In genomic region chr2:179049546-179050311, GRCh38 we compare ENCODE assay signal across 8 cellular contexts. TPM values are rescaled to one million over a fixed set of nuclear protein-coding genes. Genes with fewer than 3 reads are reported as not detected.
DNase-seq lines count a peak whose midpoint lies in the region; ATAC-seq and TF ChIP-seq lines count a peak whose summit lies in the region.

A gene with protein sequence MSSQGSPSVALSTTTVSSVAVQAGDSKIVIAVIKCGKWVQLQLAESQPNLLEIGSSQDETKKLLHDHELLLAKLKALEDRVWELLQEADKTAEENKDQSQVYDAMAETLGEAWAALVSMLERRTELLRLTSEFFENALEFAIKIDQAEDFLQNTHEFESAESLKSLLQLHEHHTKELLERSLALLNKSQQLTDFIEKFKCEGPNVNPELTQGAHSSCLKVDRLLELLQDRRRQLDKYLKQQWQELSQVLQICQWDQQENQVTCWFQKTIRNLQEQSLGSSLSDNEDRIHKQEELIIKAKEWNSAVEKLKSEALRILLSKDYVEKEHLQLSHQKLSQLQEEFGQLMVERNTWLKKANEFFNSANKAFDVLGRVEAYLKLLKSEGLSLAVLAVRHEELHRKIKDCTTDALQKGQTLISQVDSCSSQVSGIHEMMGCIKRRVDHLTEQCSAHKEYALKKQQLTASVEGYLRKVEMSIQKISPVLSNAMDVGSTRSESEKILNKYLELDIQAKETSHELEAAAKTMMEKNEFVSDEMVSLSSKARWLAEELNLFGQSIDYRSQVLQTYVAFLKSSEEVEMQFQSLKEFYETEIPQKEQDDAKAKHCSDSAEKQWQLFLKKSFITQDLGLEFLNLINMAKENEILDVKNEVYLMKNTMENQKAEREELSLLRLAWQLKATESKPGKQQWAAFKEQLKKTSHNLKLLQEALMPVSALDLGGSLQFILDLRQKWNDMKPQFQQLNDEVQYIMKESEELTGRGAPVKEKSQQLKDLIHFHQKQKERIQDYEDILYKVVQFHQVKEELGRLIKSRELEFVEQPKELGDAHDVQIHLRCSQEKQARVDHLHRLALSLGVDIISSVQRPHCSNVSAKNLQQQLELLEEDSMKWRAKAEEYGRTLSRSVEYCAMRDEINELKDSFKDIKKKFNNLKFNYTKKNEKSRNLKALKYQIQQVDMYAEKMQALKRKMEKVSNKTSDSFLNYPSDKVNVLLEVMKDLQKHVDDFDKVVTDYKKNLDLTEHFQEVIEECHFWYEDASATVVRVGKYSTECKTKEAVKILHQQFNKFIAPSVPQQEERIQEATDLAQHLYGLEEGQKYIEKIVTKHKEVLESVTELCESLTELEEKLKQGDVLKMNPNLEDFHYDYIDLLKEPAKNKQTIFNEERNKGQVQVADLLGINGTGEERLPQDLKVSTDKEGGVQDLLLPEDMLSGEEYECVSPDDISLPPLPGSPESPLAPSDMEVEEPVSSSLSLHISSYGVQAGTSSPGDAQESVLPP (N-terminal part only) (minus strand): TSS chr2:179050137. CDS start chr2:179049941, 196 bp downstream.

- CTCF ChIA-PET in CD4-positive, alpha-beta memory T cell (lab: Charles Lee; ENCODE audit: partially characterized antibody): interaction anchor here (1.2 to 2.7 kb wide), 4 partner anchors 9 to 139 kb away, joined by 3 to 8 read pairs (median 5); no protein-coding TSS in a partner anchor
- CTCF ChIA-PET in activated CD4-positive, alpha-beta memory T cell treated with anti-CD3 and anti-CD28 coated beads, Interleukin-2, amount 10 ng/mL, durations not matched to agents 7 days and 5 days (lab: Charles Lee): interaction anchor here (1.1 to 1.6 kb wide), 2 partner anchors 18 to 29 kb away, joined by 4 read pairs; no protein-coding TSS in a partner anchor

- H3K9me3 Mint-ChIP-seq in CD4-positive, alpha-beta memory T cell: no peaks in the 10 kb centered on the region
- peaks cover 1% of the 10 kb centered on the region for H3K9me3 Mint-ChIP-seq in activated CD4-positive, alpha-beta memory T cell treated with anti-CD3 and anti-CD28 coated beads, Interleukin-2, amount 10 ng/mL, durations not matched to agents 7 days and 5 days

- H3K27ac ChIP-seq in CD4-positive, alpha-beta memory T cell (ENCODE audit: low read depth, low read length): peak within 1 kb of the TSS; percentile 54
- peak within 1 kb of the TSS; percentile 25 to 47 for H3K27ac ChIP-seq in left lung

- no peaks in the 10 kb centered on the region for H3K36me3 ChIP-seq in CD4-positive, alpha-beta memory T cell (ENCODE audit: insufficient read depth, low read length)
- no peaks in the 10 kb centered on the region for H3K36me3 ChIP-seq in left lung

- POLR2A ChIA-PET in CD4-positive, alpha-beta memory T cell (lab: Charles Lee; ENCODE audit: partially characterized antibody): interaction anchor here (1.4 to 2.0 kb wide), 3 partner anchors 9 to 27 kb away, joined by 3 to 20 read pairs (median 3); no protein-coding TSS in a partner anchor
- POLR2A ChIA-PET in activated CD4-positive, alpha-beta memory T cell treated with anti-CD3 and anti-CD28 coated beads, Interleukin-2, amount 10 ng/mL, durations not matched to agents 7 days and 5 days (lab: Charles Lee): interaction anchor here (2.0 kb wide), 1 partner anchor 18 kb away, joined by 10 read pairs; no protein-coding TSS in a partner anchor

- TF ChIP-seq CTCF in left lung (IDR thresholded peaks at IDR 0.05): no peak

- no peaks in the 10 kb centered on the region for H3K9me3 ChIP-seq in CD4-positive, alpha-beta memory T cell (ENCODE audit: control insufficient read depth in 1 of 2, low read length in 2 of 2)
- H3K9me3 ChIP-seq in left lung: no peaks in the 10 kb centered on the region

- H3K27me3 Mint-ChIP-seq in CD4-positive, alpha-beta memory T cell: no peaks in the 10 kb centered on the region
- H3K27me3 Mint-ChIP-seq in activated CD4-positive, alpha-beta memory T cell treated with anti-CD3 and anti-CD28 coated beads, Interleukin-2, amount 10 ng/mL, durations not matched to agents 7 days and 5 days: no peaks in the 10 kb centered on the region

- peaks cover 19% of the 10 kb centered on the region for H3K4me1 ChIP-seq in CD4-positive, alpha-beta memory T cell (ENCODE audit: insufficient read depth, low read length)
- H3K4me1 ChIP-seq in left lung: peaks cover 4 to 8% of the 10 kb centered on the region in 2 donors

- peak within 1 kb of the TSS; percentile 83 to 89 (median 86) for H3K4me3 Mint-ChIP-seq in CD4-positive, alpha-beta memory T cell
- H3K4me3 Mint-ChIP-seq in activated CD4-positive, alpha-beta memory T cell treated with anti-CD3 and anti-CD28 coated beads, Interleukin-2, amount 10 ng/mL, durations not matched to agents 7 days and 5 days: peak within 1 kb of the TSS; percentile 68

- H3K27ac Mint-ChIP-seq in CD4-positive, alpha-beta memory T cell: peak within 1 kb of the TSS; percentile 37 to 92 (median 66)
- H3K27ac Mint-ChIP-seq in activated CD4-positive, alpha-beta memory T cell treated with anti-CD3 and anti-CD28 coated beads, Interleukin-2, amount 10 ng/mL, durations not matched to agents 7 days and 5 days: peak within 1 kb of the TSS; percentile 66

- no peaks in the 10 kb centered on the region for H3K27me3 ChIP-seq in CD4-positive, alpha-beta memory T cell (ENCODE audit: insufficient read depth, low read length)
- no peaks in the 10 kb centered on the region for H3K27me3 ChIP-seq in left lung

- H3K4me3 ChIP-seq in CD4-positive, alpha-beta memory T cell (ENCODE audit: low read length in 2 of 2): peak within 1 kb of the TSS; percentile 57 to 58
- H3K4me3 ChIP-seq in left lung: peak within 1 kb of the TSS; percentile 6 to 21

- intact Hi-C loops in CD4-positive, alpha-beta memory T cell (cut with micrococcal nuclease): loop anchor here (2.0 kb wide), 1 partner anchor 19 kb away; no protein-coding TSS in a partner anchor
- intact Hi-C loops in left lung (cut with DNase I): no loop called here

- peaks cover 6 to 29% (median 17%) of the 10 kb centered on the region in 4 donors for H3K4me1 Mint-ChIP-seq in CD4-positive, alpha-beta memory T cell
- H3K4me1 Mint-ChIP-seq in activated CD4-positive, alpha-beta memory T cell treated with anti-CD3 and anti-CD28 coated beads, Interleukin-2, amount 10 ng/mL, durations not matched to agents 7 days and 5 days: peaks cover 26% of the 10 kb centered on the region

- ATAC-seq in GM19397 (IDR thresholded peaks at IDR 0.05; ENCODE audit: unreplicated experiment) (peak; percentile 70), HG03378 (IDR thresholded peaks at IDR 0.05; ENCODE audit: unreplicated experiment) (peak; percentile 61), left lung (peak; percentile 92)

- no peaks in the 10 kb centered on the region for H3K36me3 Mint-ChIP-seq in CD4-positive, alpha-beta memory T cell
- H3K36me3 Mint-ChIP-seq in activated CD4-positive, alpha-beta memory T cell treated with anti-CD3 and anti-CD28 coated beads, Interleukin-2, amount 10 ng/mL, durations not matched to agents 7 days and 5 days (ENCODE audit: low read depth): no peaks in the 10 kb centered on the region

- peak in 3 of 5 donors; percentile 10 to 22 (median 17) for DNase-seq in CD4-positive, alpha-beta memory T cell
- peak; percentile 18 for DNase-seq in activated CD4-positive, alpha-beta memory T cell treated with anti-CD3 and anti-CD28 coated beads, Interleukin-2, amount 10 ng/mL, durations not matched to agents 7 days and 5 days
- DNase-seq in left lung (no peak), GOT3 (lab: John Stamatoyannopoulos, UW) (no peak), kidney glomerular epithelial cell (lab: John Stamatoyannopoulos, UW) (no peak), AG08396 (ENCODE audit: low spot score) (no peak)

RNA-seq across cellular contexts. Expression of the gene that starts here (rescaled TPM):
- total RNA-seq in CD4-positive, alpha-beta memory T cell: 1 to 10 TPM; 8.2 TPM
- 1 to 10 TPM in 1 of 2 donors, under 1 TPM in 1; 0.73 to 2.4 TPM for polyA plus RNA-seq in CD4-positive, alpha-beta memory T cell
- total RNA-seq in activated CD4-positive, alpha-beta memory T cell treated with anti-CD3 and anti-CD28 coated beads, Interleukin-2, amount 10 ng/mL, durations not matched to agents 7 days and 5 days: 1 to 10 TPM; 2.6 TPM
- total RNA-seq in left lung: 10 to 100 TPM; 22.5 to 29.6 TPM

Comparison
In these comparisons a context has a peak if more than half of its experiments do, and no peak if none do; other contexts are left out.
1. DNase-seq: peak in CD4-positive, alpha-beta memory T cell (3 of 5) and activated CD4-positive, alpha-beta memory T cell treated with anti-CD3 and anti-CD28 coated beads, Interleukin-2, amount 10 ng/mL, durations not matched to agents 7 days and 5 days (single experiment); none in left lung (0 of 2), GOT3 (single experiment), kidney glomerular epithelial cell (single experiment) and AG08396 (single experiment).
2. Peak in every context shown above with its lines, with median percentiles within 50 percentile points of each other: ATAC-seq.